In the genomic region with DNA sequence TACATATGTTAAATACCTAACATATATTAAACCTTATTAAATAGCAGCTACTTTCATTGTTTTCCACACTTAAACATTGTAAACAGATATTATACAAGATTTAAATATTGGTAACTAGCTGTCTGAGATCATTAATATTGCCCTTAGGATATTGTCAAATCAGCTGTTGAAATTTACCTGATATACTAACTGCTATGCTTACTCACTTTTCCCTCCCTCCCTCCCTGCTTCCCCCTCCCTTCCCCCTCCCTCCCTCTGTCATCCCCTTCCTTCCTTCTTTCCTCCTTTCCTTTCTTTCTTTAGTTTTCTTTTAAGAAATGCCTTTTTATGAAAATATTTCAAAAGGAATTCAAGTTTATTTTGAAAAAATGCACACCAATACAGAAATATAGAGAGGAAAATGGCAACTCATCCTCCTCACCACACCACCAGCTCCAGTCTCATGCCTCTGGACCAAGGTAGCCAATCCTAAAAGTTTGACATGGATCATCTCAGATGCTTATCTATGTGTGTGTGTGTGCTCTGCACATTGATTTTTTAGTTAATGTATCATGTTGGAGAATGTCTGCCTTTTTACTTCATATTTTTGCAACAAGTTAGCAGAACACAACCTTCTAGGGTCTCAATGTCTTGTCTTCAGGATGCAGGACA, we compare ENCODE assay signal across 5 cellular contexts. TPM values are rescaled to one million over a fixed set of nuclear protein-coding genes. Genes with fewer than 3 reads are reported as not detected.
"Had no signal": no experiment of that assay in that cellular context is flagged by ENCODE, and none has a peak within 500 bp of the region (broad histone marks: within the 10 kb centered on the region; RNA-seq: fewer than 3 reads in every experiment).

No MANE protein-coding gene starts in this region.

RNA-seq across cellular contexts. Expression of gene CTAGE6, which starts 41.8 kb away (rescaled TPM):
- total RNA-seq: kidney epithelial cell, left ventricle myocardium inferior had no signal
- polyA plus RNA-seq: keratinocyte; mammary epithelial cell; naive thymus-derived CD4-positive, alpha-beta T cell had no signal
